In genomic region chr10:71302874-71303568, GRCh38 we compare ENCODE assay signal across 8 cellular contexts. TPM values are rescaled to one million over a fixed set of nuclear protein-coding genes. Genes with fewer than 3 reads are reported as not detected.
DNase-seq lines count a peak whose midpoint lies in the region; ATAC-seq and TF ChIP-seq lines count a peak whose summit lies in the region.

No MANE protein-coding gene starts in this region.

- CTCF ChIA-PET in Caco-2 (lab: Charles Lee): interaction anchor here (1.1 to 1.4 kb wide), 2 partner anchors 13 to 79 kb away, joined by 3 to 4 read pairs; no protein-coding TSS in a partner anchor

- H3K9me3 Mint-ChIP-seq in Caco-2 (ENCODE audit: unreplicated experiment) (no peaks in the 10 kb centered on the region), HFFc6 (no peaks in the 10 kb centered on the region)
- H3K9me3 Mint-ChIP-seq in central memory CD8-positive, alpha-beta T cell: no peaks in the 10 kb centered on the region

- peak; percentile 54 for ATAC-seq in central memory CD8-positive, alpha-beta T cell (replicated peaks; ENCODE audit: extremely low read depth, poor library complexity, severe bottlenecking)
- ATAC-seq in right lobe of liver: peak; percentile 36 to 56 (median 38)
- no peak for ATAC-seq in HG02840 (IDR thresholded peaks at IDR 0.05; ENCODE audit: low FRiP score, unreplicated experiment)
- ATAC-seq in GM18502 (IDR thresholded peaks at IDR 0.05; ENCODE audit: poor library complexity, unreplicated experiment): no peak
- no peak for ATAC-seq in HG03432 (IDR thresholded peaks at IDR 0.05; ENCODE audit: unreplicated experiment)

- DNase-seq in Caco-2 (peak in 1 of 2 experiments; percentile 74), HFFc6 (peak; percentile 33), NOMO-1 (lab: John Stamatoyannopoulos, UW; ENCODE audit: unreplicated experiment in 2 of 2) (peak; percentile 39 to 74), right lobe of liver (peak in 1 of 3 donors; percentile 26)
- no peak for DNase-seq in central memory CD8-positive, alpha-beta T cell (ENCODE audit: low spot score in 2 of 2)

- intact Hi-C loops in Caco-2 (cut with micrococcal nuclease; ENCODE audit: unreplicated experiment) (no loop called here), right lobe of liver (cut with DNase I) (loop anchor here in 1 of 2 donors (10.0 kb wide), 2 partner anchors 402 to 512 kb away; no protein-coding TSS in a partner anchor)

- peak; percentile 69 to 75 for TF ChIP-seq CTCF in Caco-2 (IDR thresholded peaks at IDR 0.05; ENCODE audit: insufficient read depth in 1 of 2, low read depth in 1 of 2, low read length in 1 of 2, severe bottlenecking in 1 of 2, unreplicated experiment in 1 of 2)
- peak; percentile 77 for TF ChIP-seq CTCF in HFFc6 (IDR thresholded peaks at IDR 0.05)
- peak; percentile 23 to 67 (median 58) for TF ChIP-seq CTCF in right lobe of liver (IDR thresholded peaks at IDR 0.05)

- H3K4me3 Mint-ChIP-seq in Caco-2 (ENCODE audit: unreplicated experiment) (no peak overlapping the region), HFFc6 (no peak overlapping the region)
- H3K4me3 Mint-ChIP-seq in central memory CD8-positive, alpha-beta T cell: no peak overlapping the region

- H3K36me3 ChIP-seq in Caco-2 (ENCODE audit: control insufficient read depth, insufficient read depth, low read length) (no peaks in the 10 kb centered on the region), right lobe of liver (no peaks in the 10 kb centered on the region)

- POLR2A ChIA-PET in Caco-2 (lab: Charles Lee): no interaction called here

- H3K9me3 ChIP-seq in Caco-2 (no peaks in the 10 kb centered on the region), right lobe of liver (no peaks in the 10 kb centered on the region)

- H3K27me3 ChIP-seq in Caco-2 (replicated peaks; ENCODE audit: control insufficient read depth, insufficient read depth, low read length) (no peaks in the 10 kb centered on the region), right lobe of liver (no peaks in the 10 kb centered on the region)

- H3K27me3 Mint-ChIP-seq in Caco-2 (ENCODE audit: insufficient read depth, unreplicated experiment): no peaks in the 10 kb centered on the region
- peaks cover 3% of the 10 kb centered on the region for H3K27me3 Mint-ChIP-seq in HFFc6 (ENCODE audit: insufficient read depth)
- peaks cover 38% of the 10 kb centered on the region for H3K27me3 Mint-ChIP-seq in central memory CD8-positive, alpha-beta T cell

- H3K27ac Mint-ChIP-seq in Caco-2 (ENCODE audit: unreplicated experiment) (no peak overlapping the region), HFFc6 (no peak overlapping the region)
- no peak overlapping the region for H3K27ac Mint-ChIP-seq in central memory CD8-positive, alpha-beta T cell (ENCODE audit: low read depth)

- H3K36me3 Mint-ChIP-seq in Caco-2 (ENCODE audit: insufficient read depth, unreplicated experiment) (peaks cover 6% of the 10 kb centered on the region), HFFc6 (ENCODE audit: low read depth) (no peaks in the 10 kb centered on the region)
- no peaks in the 10 kb centered on the region for H3K36me3 Mint-ChIP-seq in central memory CD8-positive, alpha-beta T cell (ENCODE audit: insufficient read depth)

- no peak for TF ChIP-seq POLR2A in right lobe of liver (IDR thresholded peaks at IDR 0.05)

- H3K27ac ChIP-seq in right lobe of liver: peak overlapping the region in 1 of 3 donors; percentile 26

- H3K4me1 ChIP-seq in Caco-2 (no peaks in the 10 kb centered on the region), right lobe of liver (peaks cover 0 to 19% (median 6%) of the 10 kb centered on the region in 4 donors)

- BruUV-seq in Caco-2 (replicated peaks; lab: Mats Ljungman, UMichigan): no TSS peak

- H3K4me3 ChIP-seq in Caco-2 (ENCODE audit: low read depth, low read length): no peak overlapping the region
- no peak overlapping the region for H3K4me3 ChIP-seq in right lobe of liver

- WGBS in right lobe of liver (ENCODE audit: insufficient coverage, low coverage, low lambda C conversion rate, missing lambda C conversion rate): 54% methylated on average over 5 of the region's 8 CpGs

- H3K4me1 Mint-ChIP-seq in Caco-2 (ENCODE audit: low read depth, unreplicated experiment) (no peaks in the 10 kb centered on the region), HFFc6 (ENCODE audit: low read depth) (no peaks in the 10 kb centered on the region)
- H3K4me1 Mint-ChIP-seq in central memory CD8-positive, alpha-beta T cell: no peaks in the 10 kb centered on the region

RNA-seq across cellular contexts. Expression of gene SLC29A3, which starts 16.0 kb away (rescaled TPM):
- total RNA-seq in Caco-2 (2022) (18.3 and 20.7 TPM in 2 replicates), right lobe of liver (10 to 100 TPM in 2 of 6 experiments, 1 to 10 TPM in 4; 5.7 to 17.4 (median 7.7) TPM)
- total RNA-seq in HFFc6 (2021; fragmentation: NEBNext Ultra II Directional; extraction: Animal tissue kit (Norgen Biotek cat#: 25700)): 1 to 10 TPM; 2.1 to 4.4 (median 2.7) TPM

Comparison
In these comparisons a context has a peak if more than half of its experiments do, and no peak if none do; other contexts are left out.
1. DNase-seq: peak in HFFc6 (single experiment) and NOMO-1 (2 of 2); none in central memory CD8-positive, alpha-beta T cell (0 of 2).
2. ATAC-seq: peak in central memory CD8-positive, alpha-beta T cell (single experiment) and right lobe of liver (4 of 4); none in HG02840 (single experiment), GM18502 (single experiment) and HG03432 (single experiment).
3. Peak in every context shown above with its lines, with median percentiles within 50 percentile points of each other: CTCF ChIP-seq.